1 cellular context compared by ENCODE assay signal in the genomic region with DNA sequence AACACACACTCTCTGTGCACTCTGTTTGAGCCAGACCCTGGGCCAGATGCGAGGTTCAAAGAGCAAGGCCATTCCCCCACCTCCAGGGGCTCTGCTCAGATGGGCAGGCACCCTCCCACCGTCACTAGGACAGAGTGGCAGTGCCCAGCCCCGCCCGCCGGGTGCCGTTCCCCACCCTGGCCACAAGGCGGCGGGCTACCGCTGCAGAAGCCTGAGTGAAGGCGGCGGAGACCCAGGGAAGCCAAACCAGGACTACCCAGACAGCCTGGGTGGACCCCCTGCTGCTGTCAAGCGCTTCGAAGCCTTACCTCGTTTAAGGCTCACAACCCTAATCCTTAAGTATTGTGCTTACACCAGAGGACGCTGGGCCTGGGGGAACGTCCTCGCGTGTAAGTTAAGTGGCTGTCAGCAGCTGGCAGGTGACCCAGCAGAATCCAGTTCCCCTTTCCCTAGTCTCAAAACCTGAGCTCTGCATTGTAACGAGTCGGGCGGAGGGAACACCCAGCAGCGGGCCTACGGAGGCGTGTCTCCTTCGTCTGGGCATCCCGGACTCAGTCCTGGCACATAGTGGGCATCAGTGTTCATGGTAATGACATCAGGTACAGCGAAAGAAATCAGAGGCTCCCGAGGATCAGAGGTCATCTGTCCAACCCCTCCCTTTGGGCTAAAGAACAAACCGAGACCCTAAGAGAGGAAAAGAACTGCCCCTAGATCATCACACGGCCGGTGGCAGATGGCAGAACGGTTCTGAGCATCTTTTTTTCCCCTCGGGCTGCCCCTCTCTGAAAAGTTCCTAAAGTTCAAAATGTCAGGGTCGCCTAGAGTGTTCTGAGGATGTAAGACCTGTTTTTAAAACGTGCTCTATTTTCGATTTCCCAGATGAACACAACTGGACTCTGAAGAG.
TF ChIP-seq lines count a peak whose summit lies in the region.

No MANE protein-coding gene starts in this region.

TF ChIP-seq in K562, 482 proteins besides CTCF, POLR2A, EP300 and RAD21 (continued from another document and continues in another):
- peak; percentile 90 for TF ChIP-seq HNRNPL (IDR thresholded peaks at IDR 0.05; ENCODE audit: low read depth, low read length)
- TF ChIP-seq ZBTB7A (IDR thresholded peaks at IDR 0.05; ENCODE audit: borderline replicate concordance, control insufficient read depth, low read depth, low read length), result peak; percentile 36; the same call in 1 of the 2 replicates
- TF ChIP-seq ARHGAP35 (IDR thresholded peaks at IDR 0.05; ENCODE audit: partially characterized antibody), result no peak
- TF ChIP-seq, protein P1, sequence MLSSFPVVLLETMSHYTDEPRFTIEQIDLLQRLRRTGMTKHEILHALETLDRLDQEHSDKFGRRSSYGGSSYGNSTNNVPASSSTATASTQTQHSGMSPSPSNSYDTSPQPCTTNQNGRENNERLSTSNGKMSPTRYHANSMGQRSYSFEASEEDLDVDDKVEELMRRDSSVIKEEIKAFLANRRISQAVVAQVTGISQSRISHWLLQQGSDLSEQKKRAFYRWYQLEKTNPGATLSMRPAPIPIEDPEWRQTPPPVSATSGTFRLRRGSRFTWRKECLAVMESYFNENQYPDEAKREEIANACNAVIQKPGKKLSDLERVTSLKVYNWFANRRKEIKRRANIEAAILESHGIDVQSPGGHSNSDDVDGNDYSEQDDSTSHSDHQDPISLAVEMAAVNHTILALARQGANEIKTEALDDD (IDR thresholded peaks at IDR 0.05), result peak; percentile 87
- TF ChIP-seq, protein P2, sequence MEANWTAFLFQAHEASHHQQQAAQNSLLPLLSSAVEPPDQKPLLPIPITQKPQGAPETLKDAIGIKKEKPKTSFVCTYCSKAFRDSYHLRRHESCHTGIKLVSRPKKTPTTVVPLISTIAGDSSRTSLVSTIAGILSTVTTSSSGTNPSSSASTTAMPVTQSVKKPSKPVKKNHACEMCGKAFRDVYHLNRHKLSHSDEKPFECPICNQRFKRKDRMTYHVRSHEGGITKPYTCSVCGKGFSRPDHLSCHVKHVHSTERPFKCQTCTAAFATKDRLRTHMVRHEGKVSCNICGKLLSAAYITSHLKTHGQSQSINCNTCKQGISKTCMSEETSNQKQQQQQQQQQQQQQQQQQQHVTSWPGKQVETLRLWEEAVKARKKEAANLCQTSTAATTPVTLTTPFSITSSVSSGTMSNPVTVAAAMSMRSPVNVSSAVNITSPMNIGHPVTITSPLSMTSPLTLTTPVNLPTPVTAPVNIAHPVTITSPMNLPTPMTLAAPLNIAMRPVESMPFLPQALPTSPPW (CRISPR knock-in tag; IDR thresholded peaks at IDR 0.05), result peak; percentile 72
- peak; percentile 90 to 94 for TF ChIP-seq MAZ (CRISPR knock-in tag; conservative IDR thresholded peaks at IDR 0.05 in 1 of 2, IDR thresholded peaks at IDR 0.05 in 1 of 2)
- 0 out of 2 replicates have a peak, but pooled peaks have one; percentile 45 for TF ChIP-seq DPF2 (IDR thresholded peaks at IDR 0.05)
- TF ChIP-seq CC2D1A (IDR thresholded peaks at IDR 0.05), result peak; percentile 42; the same call in 1 of the 2 replicates
- peak; percentile 44 for TF ChIP-seq MEIS2 (IDR thresholded peaks at IDR 0.05; ENCODE audit: partially characterized antibody)
- TF ChIP-seq RBM34 (IDR thresholded peaks at IDR 0.05; ENCODE audit: borderline replicate concordance, insufficient read depth, low read length), result no peak
- TF ChIP-seq RBM25 (IDR thresholded peaks at IDR 0.05; ENCODE audit: low read depth, low read length, severe bottlenecking), result no peak
- peak; percentile 70; the same call in 1 of the 2 replicates for TF ChIP-seq CTBP1 (IDR thresholded peaks at IDR 0.05; ENCODE audit: borderline replicate concordance)
- TF ChIP-seq KDM2B (CRISPR knock-in tag; IDR thresholded peaks at IDR 0.05), result peak; percentile 9; the same call in 1 of the 2 replicates
- TF ChIP-seq POU5F1 (IDR thresholded peaks at IDR 0.05; ENCODE audit: borderline replicate concordance, low read depth, low read length, partially characterized antibody), result no peak
- peak; percentile 78 for TF ChIP-seq SMC3 (conservative IDR thresholded peaks at IDR 0.05; ENCODE audit: insufficient read depth, low read depth, low read length)
- no peak for TF ChIP-seq ZNF143 (CRISPR knock-in tag; IDR thresholded peaks at IDR 0.05)
- peak; percentile 78 for TF ChIP-seq C11orf30 (IDR thresholded peaks at IDR 0.05; ENCODE audit: low read depth)
- TF ChIP-seq ZNF41 (CRISPR knock-in tag; conservative IDR thresholded peaks at IDR 0.05), result no peak
- TF ChIP-seq HDAC8 (tag; IDR thresholded peaks at IDR 0.05), result peak; percentile 20; the same call in 1 of the 2 replicates
- 0 out of 2 replicates have a peak, but pooled peaks have one; percentile 5 for TF ChIP-seq MAFK (IDR thresholded peaks at IDR 0.05; ENCODE audit: low read length)
- TF ChIP-seq BHLHE40 (IDR thresholded peaks at IDR 0.05; ENCODE audit: low read length), result peak; percentile 82
- TF ChIP-seq GATAD2B (IDR thresholded peaks at IDR 0.05; ENCODE audit: borderline replicate concordance), result 0 out of 2 replicates have a peak, but pooled peaks have one; percentile 33
- TF ChIP-seq TOE1 (IDR thresholded peaks at IDR 0.05; ENCODE audit: borderline replicate concordance), result no peak
- no peak for TF ChIP-seq TOE1 (CRISPR knock-in tag; IDR thresholded peaks at IDR 0.05; ENCODE audit: borderline replicate concordance, low read depth)
- peak; percentile 34; the same call in 1 of the 2 replicates for TF ChIP-seq SOX6 (IDR thresholded peaks at IDR 0.05)
- TF ChIP-seq HLTF (IDR thresholded peaks at IDR 0.05), result 0 out of 2 replicates have a peak, but pooled peaks have one; percentile 62
- TF ChIP-seq, protein P3, sequence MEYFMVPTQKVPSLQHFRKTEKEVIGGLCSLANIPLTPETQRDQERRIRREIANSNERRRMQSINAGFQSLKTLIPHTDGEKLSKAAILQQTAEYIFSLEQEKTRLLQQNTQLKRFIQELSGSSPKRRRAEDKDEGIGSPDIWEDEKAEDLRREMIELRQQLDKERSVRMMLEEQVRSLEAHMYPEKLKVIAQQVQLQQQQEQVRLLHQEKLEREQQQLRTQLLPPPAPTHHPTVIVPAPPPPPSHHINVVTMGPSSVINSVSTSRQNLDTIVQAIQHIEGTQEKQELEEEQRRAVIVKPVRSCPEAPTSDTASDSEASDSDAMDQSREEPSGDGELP (CRISPR knock-in tag; IDR thresholded peaks at IDR 0.05; ENCODE audit: borderline replicate concordance), result peak; percentile 78; the same call in 1 of the 2 replicates
- no peak for TF ChIP-seq BDP1 (IDR thresholded peaks at IDR 0.05; ENCODE audit: insufficient read depth, insufficient read length)
- TF ChIP-seq, protein P4, sequence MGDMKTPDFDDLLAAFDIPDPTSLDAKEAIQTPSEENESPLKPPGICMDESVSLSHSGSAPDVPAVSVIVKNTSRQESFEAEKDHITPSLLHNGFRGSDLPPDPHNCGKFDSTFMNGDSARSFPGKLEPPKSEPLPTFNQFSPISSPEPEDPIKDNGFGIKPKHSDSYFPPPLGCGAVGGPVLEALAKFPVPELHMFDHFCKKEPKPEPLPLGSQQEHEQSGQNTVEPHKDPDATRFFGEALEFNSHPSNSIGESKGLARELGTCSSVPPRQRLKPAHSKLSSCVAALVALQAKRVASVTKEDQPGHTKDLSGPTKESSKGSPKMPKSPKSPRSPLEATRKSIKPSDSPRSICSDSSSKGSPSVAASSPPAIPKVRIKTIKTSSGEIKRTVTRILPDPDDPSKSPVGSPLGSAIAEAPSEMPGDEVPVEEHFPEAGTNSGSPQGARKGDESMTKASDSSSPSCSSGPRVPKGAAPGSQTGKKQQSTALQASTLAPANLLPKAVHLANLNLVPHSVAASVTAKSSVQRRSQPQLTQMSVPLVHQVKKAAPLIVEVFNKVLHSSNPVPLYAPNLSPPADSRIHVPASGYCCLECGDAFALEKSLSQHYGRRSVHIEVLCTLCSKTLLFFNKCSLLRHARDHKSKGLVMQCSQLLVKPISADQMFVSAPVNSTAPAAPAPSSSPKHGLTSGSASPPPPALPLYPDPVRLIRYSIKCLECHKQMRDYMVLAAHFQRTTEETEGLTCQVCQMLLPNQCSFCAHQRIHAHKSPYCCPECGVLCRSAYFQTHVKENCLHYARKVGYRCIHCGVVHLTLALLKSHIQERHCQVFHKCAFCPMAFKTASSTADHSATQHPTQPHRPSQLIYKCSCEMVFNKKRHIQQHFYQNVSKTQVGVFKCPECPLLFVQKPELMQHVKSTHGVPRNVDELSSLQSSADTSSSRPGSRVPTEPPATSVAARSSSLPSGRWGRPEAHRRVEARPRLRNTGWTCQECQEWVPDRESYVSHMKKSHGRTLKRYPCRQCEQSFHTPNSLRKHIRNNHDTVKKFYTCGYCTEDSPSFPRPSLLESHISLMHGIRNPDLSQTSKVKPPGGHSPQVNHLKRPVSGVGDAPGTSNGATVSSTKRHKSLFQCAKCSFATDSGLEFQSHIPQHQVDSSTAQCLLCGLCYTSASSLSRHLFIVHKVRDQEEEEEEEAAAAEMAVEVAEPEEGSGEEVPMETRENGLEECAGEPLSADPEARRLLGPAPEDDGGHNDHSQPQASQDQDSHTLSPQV (IDR thresholded peaks at IDR 0.05), result peak; percentile 19; the same call in 1 of the 2 replicates
- TF ChIP-seq, protein P5, sequence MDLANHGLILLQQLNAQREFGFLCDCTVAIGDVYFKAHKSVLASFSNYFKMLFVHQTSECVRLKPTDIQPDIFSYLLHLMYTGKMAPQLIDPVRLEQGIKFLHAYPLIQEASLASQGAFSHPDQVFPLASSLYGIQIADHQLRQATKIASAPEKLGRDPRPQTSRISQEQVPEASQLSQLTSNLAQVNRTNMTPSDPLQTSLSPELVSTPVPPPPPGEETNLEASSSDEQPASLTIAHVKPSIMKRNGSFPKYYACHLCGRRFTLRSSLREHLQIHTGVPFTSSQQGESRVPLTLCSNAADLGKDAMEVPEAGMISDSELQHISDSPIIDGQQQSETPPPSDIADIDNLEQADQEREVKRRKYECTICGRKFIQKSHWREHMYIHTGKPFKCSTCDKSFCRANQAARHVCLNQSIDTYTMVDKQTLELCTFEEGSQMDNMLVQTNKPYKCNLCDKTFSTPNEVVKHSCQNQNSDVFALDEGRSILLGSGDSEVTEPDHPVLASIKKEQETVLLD (IDR thresholded peaks at IDR 0.05), result peak; percentile 20; the same call in 1 of the 2 replicates
- peak; percentile 39 for TF ChIP-seq BRD9 (IDR thresholded peaks at IDR 0.05; ENCODE audit: low read depth, partially characterized antibody)
- peak; percentile 45 for TF ChIP-seq MAFG (tag; conservative IDR thresholded peaks at IDR 0.05)
- TF ChIP-seq CBX1 (IDR thresholded peaks at IDR 0.05; ENCODE audit: low read depth), result peak; percentile 18; the same call in 1 of the 2 replicates
- TF ChIP-seq MIER1 (IDR thresholded peaks at IDR 0.05; ENCODE audit: low read depth), result no peak
- peak; percentile 71; the same call in 1 of the 2 replicates for TF ChIP-seq SP1 (CRISPR knock-in tag; IDR thresholded peaks at IDR 0.05)
- TF ChIP-seq YY1 (IDR thresholded peaks at IDR 0.05; ENCODE audit: borderline replicate concordance in 1 of 3, control insufficient read depth in 1 of 3, extremely low read depth in 1 of 3, insufficient read depth in 3 of 3, insufficient read length in 1 of 3, insufficient replicate concordance in 2 of 3, low read depth in 1 of 3, low read length in 2 of 3), result peak in 1 of 3 experiments; percentile 52
- TF ChIP-seq ELF4 (CRISPR knock-in tag; IDR thresholded peaks at IDR 0.05), result no peak
- no peak for TF ChIP-seq NELFE (IDR thresholded peaks at IDR 0.05; ENCODE audit: insufficient read depth, insufficient read length)
- TF ChIP-seq, protein P6, sequence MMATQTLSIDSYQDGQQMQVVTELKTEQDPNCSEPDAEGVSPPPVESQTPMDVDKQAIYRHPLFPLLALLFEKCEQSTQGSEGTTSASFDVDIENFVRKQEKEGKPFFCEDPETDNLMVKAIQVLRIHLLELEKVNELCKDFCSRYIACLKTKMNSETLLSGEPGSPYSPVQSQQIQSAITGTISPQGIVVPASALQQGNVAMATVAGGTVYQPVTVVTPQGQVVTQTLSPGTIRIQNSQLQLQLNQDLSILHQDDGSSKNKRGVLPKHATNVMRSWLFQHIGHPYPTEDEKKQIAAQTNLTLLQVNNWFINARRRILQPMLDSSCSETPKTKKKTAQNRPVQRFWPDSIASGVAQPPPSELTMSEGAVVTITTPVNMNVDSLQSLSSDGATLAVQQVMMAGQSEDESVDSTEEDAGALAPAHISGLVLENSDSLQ (IDR thresholded peaks at IDR 0.05), result peak; percentile 60
- TF ChIP-seq RB1 (IDR thresholded peaks at IDR 0.05; ENCODE audit: low read depth), result peak; percentile 54; the same call in 1 of the 2 replicates
- peak; percentile 75 for TF ChIP-seq MTA3 (IDR thresholded peaks at IDR 0.05; ENCODE audit: borderline replicate concordance)
- TF ChIP-seq, protein P7, sequence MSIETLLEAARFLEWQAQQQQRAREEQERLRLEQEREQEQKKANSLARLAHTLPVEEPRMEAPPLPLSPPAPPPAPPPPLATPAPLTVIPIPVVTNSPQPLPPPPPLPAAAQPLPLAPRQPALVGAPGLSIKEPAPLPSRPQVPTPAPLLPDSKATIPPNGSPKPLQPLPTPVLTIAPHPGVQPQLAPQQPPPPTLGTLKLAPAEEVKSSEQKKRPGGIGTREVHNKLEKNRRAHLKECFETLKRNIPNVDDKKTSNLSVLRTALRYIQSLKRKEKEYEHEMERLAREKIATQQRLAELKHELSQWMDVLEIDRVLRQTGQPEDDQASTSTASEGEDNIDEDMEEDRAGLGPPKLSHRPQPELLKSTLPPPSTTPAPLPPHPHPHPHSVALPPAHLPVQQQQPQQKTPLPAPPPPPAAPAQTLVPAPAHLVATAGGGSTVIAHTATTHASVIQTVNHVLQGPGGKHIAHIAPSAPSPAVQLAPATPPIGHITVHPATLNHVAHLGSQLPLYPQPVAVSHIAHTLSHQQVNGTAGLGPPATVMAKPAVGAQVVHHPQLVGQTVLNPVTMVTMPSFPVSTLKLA (conservative IDR thresholded peaks at IDR 0.05), result peak in 1 of 2 experiments; percentile 52; a peak in 1 of 4 replicates
- TF ChIP-seq DMBX1 (CRISPR knock-in tag; IDR thresholded peaks at IDR 0.05; ENCODE audit: borderline replicate concordance), result no peak
- no peak for TF ChIP-seq ZKSCAN3 (CRISPR knock-in tag; IDR thresholded peaks at IDR 0.05)
- peak; percentile 92 for TF ChIP-seq L3MBTL2 (IDR thresholded peaks at IDR 0.05)
- peak; percentile 68 for TF ChIP-seq SMARCE1 (IDR thresholded peaks at IDR 0.05)
- no peak for TF ChIP-seq TRIM28 (IDR thresholded peaks at IDR 0.05)
- TF ChIP-seq CREM (IDR thresholded peaks at IDR 0.05; ENCODE audit: low read depth), result 0 out of 2 replicates have a peak, but pooled peaks have one; percentile 10
- TF ChIP-seq MAFF (IDR thresholded peaks at IDR 0.05; ENCODE audit: low read length), result peak; percentile 22; the same call in 1 of the 2 replicates
- TF ChIP-seq ARID1B (IDR thresholded peaks at IDR 0.05), result peak; percentile 60
- TF ChIP-seq, protein P8, sequence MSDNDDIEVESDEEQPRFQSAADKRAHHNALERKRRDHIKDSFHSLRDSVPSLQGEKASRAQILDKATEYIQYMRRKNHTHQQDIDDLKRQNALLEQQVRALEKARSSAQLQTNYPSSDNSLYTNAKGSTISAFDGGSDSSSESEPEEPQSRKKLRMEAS (CRISPR knock-in tag; IDR thresholded peaks at IDR 0.05), result peak; percentile 23; the same call in 1 of the 2 replicates
- TF ChIP-seq FOXP1 (CRISPR knock-in tag; IDR thresholded peaks at IDR 0.05), result 0 out of 2 replicates have a peak, but pooled peaks have one; percentile 54
- TF ChIP-seq ZFP36 (IDR thresholded peaks at IDR 0.05; ENCODE audit: low read depth, low read length, partially characterized antibody), result peak; percentile 2
- peak; percentile 50; the same call in 1 of the 2 replicates for TF ChIP-seq SMARCA4 (IDR thresholded peaks at IDR 0.05)
